In genomic region chr14:74860899-74861733, GRCh38 we compare ENCODE assay signal across 1 cellular context.
A peak's percentile ranks its signal among the peaks of the same experiment; 100 is the strongest.
TF ChIP-seq lines count a peak whose summit lies in the region.

No MANE protein-coding gene starts in this region.

TF ChIP-seq in HepG2, 621 proteins besides CTCF, POLR2A, EP300 and RAD21:
- 0 out of 2 replicates have a peak, but pooled peaks have one; percentile 23 for TF ChIP-seq ELF3 (CRISPR knock-in tag; IDR thresholded peaks at IDR 0.05)
- 0 out of 2 replicates have a peak, but pooled peaks have one; percentile 23 for TF ChIP-seq KDM2A (CRISPR knock-in tag; IDR thresholded peaks at IDR 0.05; ENCODE audit: borderline replicate concordance, low read depth)
- TF ChIP-seq IRF2 (CRISPR knock-in tag; IDR thresholded peaks at IDR 0.05) = 0 out of 2 replicates have a peak, but pooled peaks have one; percentile 16
- TF ChIP-seq ERF (CRISPR knock-in tag; IDR thresholded peaks at IDR 0.05) = 0 out of 2 replicates have a peak, but pooled peaks have one; percentile 26
- 0 out of 2 replicates have a peak, but pooled peaks have one; percentile 9 for TF ChIP-seq SRF (IDR thresholded peaks at IDR 0.05; ENCODE audit: low read depth, low read length)
- TF ChIP-seq XRCC5 (optimal IDR thresholded peaks at IDR 0.05; ENCODE audit: low read length) = peak; percentile 57
- TF ChIP-seq ARNT2 (CRISPR knock-in tag; IDR thresholded peaks at IDR 0.05; ENCODE audit: low read depth) = no peak
- peak; percentile 60 for TF ChIP-seq RFX5 (IDR thresholded peaks at IDR 0.05; ENCODE audit: low read depth, low read length)
- TF ChIP-seq ZNF644 (CRISPR knock-in tag; IDR thresholded peaks at IDR 0.05; ENCODE audit: low read depth) = no peak
- TF ChIP-seq ZNF441 (CRISPR knock-in tag; IDR thresholded peaks at IDR 0.05; ENCODE audit: borderline replicate concordance) = no peak
- 0 out of 2 replicates have a peak, but pooled peaks have one; percentile 19 for TF ChIP-seq SALL1 (CRISPR knock-in tag; IDR thresholded peaks at IDR 0.05)
- TF ChIP-seq ZNF12 (CRISPR knock-in tag; IDR thresholded peaks at IDR 0.05) = no peak
- TF ChIP-seq ZGPAT (CRISPR knock-in tag; IDR thresholded peaks at IDR 0.05) = 0 out of 2 replicates have a peak, but pooled peaks have one; percentile 28
- 0 out of 2 replicates have a peak, but pooled peaks have one; percentile 13 for TF ChIP-seq BCL6 (CRISPR knock-in tag; IDR thresholded peaks at IDR 0.05)
- no peak for TF ChIP-seq FOXA1 (IDR thresholded peaks at IDR 0.05)
- no peak for TF ChIP-seq FOXA1 (CRISPR knock-in tag; IDR thresholded peaks at IDR 0.05)
- TF ChIP-seq KAT8 (CRISPR knock-in tag; IDR thresholded peaks at IDR 0.05) = 0 out of 2 replicates have a peak, but pooled peaks have one; percentile 35
- TF ChIP-seq MIXL1 (CRISPR knock-in tag; IDR thresholded peaks at IDR 0.05) = peak; percentile 48; the same call in 1 of the 2 replicates
- peak; percentile 57; the same call in 1 of the 2 replicates for TF ChIP-seq CEBPB (IDR thresholded peaks at IDR 0.05; ENCODE audit: borderline replicate concordance, low read depth, low read length)
- peak; percentile 86 for TF ChIP-seq SMC3 (IDR thresholded peaks at IDR 0.05; ENCODE audit: low read length)
- peak; percentile 89 for TF ChIP-seq STAG1 (CRISPR knock-in tag; IDR thresholded peaks at IDR 0.05)
- TF ChIP-seq ZNF329 (CRISPR knock-in tag; IDR thresholded peaks at IDR 0.05; ENCODE audit: low read depth) = no peak
- 0 out of 2 replicates have a peak, but pooled peaks have one; percentile 33 for TF ChIP-seq ZNF558 (CRISPR knock-in tag; IDR thresholded peaks at IDR 0.05; ENCODE audit: borderline replicate concordance)
TF ChIP-seq in HepG2: peak in this region for 16.
